Comparison of ENCODE assay signal across 1 cellular context in genomic region chr1:111110197-111110899, GRCh38.
TF ChIP-seq lines count a peak whose summit lies in the region.

No MANE protein-coding gene starts in this region.

TF ChIP-seq in HepG2, 621 proteins besides CTCF, POLR2A, EP300 and RAD21 (continued from another document):
- TF ChIP-seq ARID5B (CRISPR knock-in tag; IDR thresholded peaks at IDR 0.05) (peak; percentile 71), ZNF253 (CRISPR knock-in tag; IDR thresholded peaks at IDR 0.05; ENCODE audit: borderline replicate concordance) (no peak), MATR3 (CRISPR knock-in tag; IDR thresholded peaks at IDR 0.05) (no peak), FOXA1 (IDR thresholded peaks at IDR 0.05) (no peak), FOXA1 (CRISPR knock-in tag; IDR thresholded peaks at IDR 0.05) (peak; percentile 96), SNAPC2 (CRISPR knock-in tag; IDR thresholded peaks at IDR 0.05) (0 out of 2 replicates have a peak, but pooled peaks have one; percentile 25)
